11 cellular contexts compared by ENCODE assay signal in the genomic region with DNA sequence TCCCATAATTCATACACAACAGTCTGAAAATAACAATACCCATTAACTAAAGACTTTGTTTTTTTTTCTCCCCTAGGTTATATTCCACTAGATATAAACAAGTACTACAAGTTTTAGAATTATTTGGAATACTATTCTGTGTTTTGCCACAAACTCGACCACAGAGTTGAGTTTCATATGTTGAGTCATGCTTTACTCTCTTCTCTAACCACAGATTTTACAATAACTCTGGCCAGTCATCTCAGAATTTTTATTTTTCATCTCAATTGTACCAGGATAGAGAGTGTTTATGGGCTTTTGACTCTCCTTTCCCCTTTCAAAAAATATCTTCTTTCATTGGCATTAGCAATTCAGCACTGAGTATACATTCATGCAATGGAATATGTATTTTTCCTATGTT.
DNase-seq lines count a peak whose midpoint lies in the region; ATAC-seq and TF ChIP-seq lines count a peak whose summit lies in the region.
"Had no signal": no experiment of that assay in that cellular context is flagged by ENCODE, and none has a peak within 500 bp of the region (broad histone marks: within the 10 kb centered on the region; RNA-seq: fewer than 3 reads in every experiment).

No MANE protein-coding gene starts in this region.

- 29% methylated on average over 1 of the region's 1 CpG for WGBS in right lobe of liver (ENCODE audit: insufficient coverage, low coverage, low lambda C conversion rate, missing lambda C conversion rate)

- intact Hi-C loops in right lobe of liver (cut with DNase I) = no loop called here

- peak; percentile 88 for ATAC-seq in GM18505 (IDR thresholded peaks at IDR 0.05; ENCODE audit: unreplicated experiment)
- ATAC-seq in HG03571 (IDR thresholded peaks at IDR 0.05; ENCODE audit: unreplicated experiment) = peak; percentile 43
- ATAC-seq in right lobe of liver = no peak
- ATAC-seq: activated naive CD8-positive, alpha-beta T cell treated with anti-CD3 and anti-CD28 coated beads, Interleukin-2, amount 50 U/mL, for 24 hours had no signal

- no peak overlapping the region for H3K27ac ChIP-seq in right lobe of liver

- no peaks in the 10 kb centered on the region for H3K36me3 ChIP-seq in right lobe of liver

- TF ChIP-seq POLR2A in GM18505 (IDR thresholded peaks at IDR 0.05; ENCODE audit: borderline replicate concordance, extremely low read depth, insufficient read depth, insufficient read length) (no peak), right lobe of liver (IDR thresholded peaks at IDR 0.05) (no peak)

- H3K4me3 ChIP-seq in fibroblast of villous mesenchyme (ENCODE audit: low read depth, low read length) (no peak overlapping the region), right lobe of liver (no peak overlapping the region)

- H3K9me3 ChIP-seq in right lobe of liver = no peaks in the 10 kb centered on the region

- no peaks in the 10 kb centered on the region for H3K4me1 ChIP-seq in right lobe of liver

- TF ChIP-seq CTCF in fibroblast of villous mesenchyme (IDR thresholded peaks at IDR 0.05; ENCODE audit: insufficient read depth, low read depth, low read length) (no peak), GM20000 (IDR thresholded peaks at IDR 0.05; ENCODE audit: extremely low read depth, missing control alignments) (no peak), right lobe of liver (IDR thresholded peaks at IDR 0.05) (no peak)

- H3K27me3 ChIP-seq in right lobe of liver = no peaks in the 10 kb centered on the region

- DNase-seq in HCEC 1CT = peak; percentile 69
- peak; percentile 57 for DNase-seq in fibroblast of villous mesenchyme (ENCODE audit: low read depth)
- DNase-seq in NCI-H2081 treated with DMSO at 0.1 percent for 48 hours (lab: John Stamatoyannopoulos, UW) = no peak
- DNase-seq in NOMO-1 treated with dmso at 0.1 percent for 144 hours (lab: John Stamatoyannopoulos, UW; ENCODE audit: unreplicated experiment) = no peak
- no peak for DNase-seq in GM20000 (ENCODE audit: low spot score)
- DNase-seq in right lobe of liver = no peak
- DNase-seq: activated naive CD8-positive, alpha-beta T cell treated with anti-CD3 and anti-CD28 coated beads, Interleukin-2, amount 50 U/mL, for 24 hours; islet precursor cell; Kasumi-1 had no signal

Comparison
In these comparisons a context has a peak if more than half of its experiments do, and no peak if none do; other contexts are left out.
1. ATAC-seq: peak in GM18505 (single experiment) and HG03571 (single experiment); none in right lobe of liver (0 of 4).
2. DNase-seq: peak in HCEC 1CT (single experiment) and fibroblast of villous mesenchyme (single experiment); none in NCI-H2081 treated with DMSO at 0.1 percent for 48 hours (single experiment), NOMO-1 treated with dmso at 0.1 percent for 144 hours (single experiment), GM20000 (single experiment) and right lobe of liver (0 of 3).